Comparison of ENCODE assay signal across 17 cellular contexts in the genomic region with DNA sequence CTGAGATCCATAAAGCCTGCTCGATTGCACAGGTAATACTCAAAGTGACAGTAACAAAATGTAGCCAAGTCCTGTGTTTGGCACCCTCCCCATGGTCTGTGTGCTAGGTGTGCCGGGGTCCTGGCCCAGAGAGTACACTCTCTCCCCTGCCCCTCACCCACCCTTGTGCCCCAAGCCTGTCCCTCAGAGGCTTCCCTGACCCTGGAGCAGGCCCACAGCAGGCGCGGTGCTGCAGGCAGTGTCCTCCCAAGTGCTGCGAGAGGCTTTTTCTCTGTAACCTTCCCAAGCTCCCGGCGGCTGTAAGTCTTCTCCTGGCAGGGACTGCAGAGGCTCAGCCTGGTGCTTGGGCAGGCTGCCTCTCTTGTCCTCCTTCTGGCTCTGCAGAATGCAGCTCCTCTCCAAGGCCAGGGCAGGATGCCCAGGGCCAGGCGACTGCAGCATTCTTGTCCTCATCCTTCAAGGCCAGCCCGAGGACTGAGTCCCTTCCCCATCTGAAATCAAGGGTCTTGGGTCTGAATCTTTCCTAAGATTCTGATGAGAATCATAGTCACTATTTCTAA. TPM values are rescaled to one million over a fixed set of nuclear protein-coding genes. Genes with fewer than 3 reads are reported as not detected.
"Had no signal": no experiment of that assay in that cellular context is flagged by ENCODE, and none has a peak within 500 bp of the region (broad histone marks: within the 10 kb centered on the region; RNA-seq: fewer than 3 reads in every experiment).

No MANE protein-coding gene starts in this region.

- H3K9me3 ChIP-seq: body of pancreas, neutrophil, thoracic aorta had no signal

- H3K4me3 ChIP-seq: body of pancreas, dorsolateral prefrontal cortex, thoracic aorta had no signal

- H3K27ac ChIP-seq: body of pancreas, neutrophil, thoracic aorta had no signal

- ATAC-seq: body of pancreas; left colon; stimulated activated naive CD8-positive, alpha-beta T cell treated with anti-CD3 and anti-CD28 coated beads, Interleukin-15, Interleukin-2, amounts not matched to agents 100 U/mL and 50 U/mL, for 24 hours; T-cell had no signal

- H3K27me3 ChIP-seq: body of pancreas, dorsolateral prefrontal cortex, neutrophil had no signal

- DNase-seq: activated CD4-positive, alpha-beta T cell treated with anti-CD3 and anti-CD28 coated beads for 4 hours; activated naive CD4-positive, alpha-beta T cell treated with anti-CD3 and anti-CD28 coated beads, Interleukin-2, amount 10 ng/mL, durations not matched to agents 7 days and 5 days; body of pancreas; glutamatergic neuron; left colon; mesendoderm; stimulated activated CD4-positive, alpha-beta T cell treated with anti-CD3 and anti-CD28 coated beads, Interleukin-4, amount 100 ng/mL, for 1 hour; stimulated activated CD8-positive, alpha-beta memory T cell treated with anti-CD3 and anti-CD28 coated beads, Interleukin-4, amount 100 ng/mL, for 48 hours; stimulated activated naive CD8-positive, alpha-beta T cell treated with anti-CD3 and anti-CD28 coated beads, Interleukin-15, Interleukin-2, amounts not matched to agents 100 U/mL and 50 U/mL, for 24 hours; T-cell had no signal

- H3K36me3 ChIP-seq: neutrophil, thoracic aorta had no signal

- H3K4me1 ChIP-seq: body of pancreas had no signal

RNA-seq across cellular contexts. Expression of gene RFPL1, which starts 15.9 kb away (rescaled TPM):
- total RNA-seq: activated T-helper 1 cell treated with anti-CD3 and anti-CD28 coated beads, Interleukin-12 subunit alpha, Interleukin-12 subunit beta, Interleukin-2, Interleukin-4 antibody, amounts not matched to agents 30 ng/mL and 10 ng/mL and 1 ng/mL, durations not matched to agents 14 hours and 24 hours and 36 hours; body of pancreas; left colon; myocyte; SK-MEL-5; thoracic aorta; urinary bladder had no signal
- polyA plus RNA-seq: urinary bladder had no signal
